ENCODE assay signal across 18 cellular contexts in genomic region chr5:93240228-93240834, GRCh38.
"Had no signal": no experiment of that assay in that cellular context is flagged by ENCODE, and none has a peak within 500 bp of the region (broad histone marks: within the 10 kb centered on the region; RNA-seq: fewer than 3 reads in every experiment).

No MANE protein-coding gene starts in this region.

- H3K4me3 Mint-ChIP-seq: activated CD4-positive, alpha-beta memory T cell treated with anti-CD3 and anti-CD28 coated beads, Interleukin-2, amount 10 ng/mL, durations not matched to agents 7 days and 5 days; activated CD4-positive, alpha-beta T cell treated with anti-CD3 and anti-CD28 coated beads for 36 hours; activated T-cell treated with anti-CD3 and anti-CD28 coated beads, Interleukin-2, amount 50 U/mL, for 72 hours; naive B cell had no signal

- H3K27me3 Mint-ChIP-seq: activated CD4-positive, alpha-beta memory T cell treated with anti-CD3 and anti-CD28 coated beads, Interleukin-2, amount 10 ng/mL, durations not matched to agents 7 days and 5 days; activated CD4-positive, alpha-beta T cell treated with anti-CD3 and anti-CD28 coated beads for 36 hours; naive B cell had no signal

- DNase-seq: activated CD4-positive, alpha-beta memory T cell treated with anti-CD3 and anti-CD28 coated beads, Interleukin-2, amount 10 ng/mL, durations not matched to agents 7 days and 5 days; activated CD4-positive, alpha-beta T cell treated with anti-CD3 and anti-CD28 coated beads for 36 hours; activated CD8-positive, alpha-beta memory T cell treated with anti-CD3 and anti-CD28 coated beads, Interleukin-2, amount 50 U/mL, for 4 hours; activated gamma-delta T cell treated with Interleukin-2 at 50 U/mL for 16 hours; activated T-cell treated with anti-CD3 and anti-CD28 coated beads, Interleukin-2, amount 50 U/mL, for 72 hours; aorta; dorsolateral prefrontal cortex; glutamatergic neuron; left cardiac atrium; naive B cell; stimulated activated CD4-positive, alpha-beta T cell treated with anti-CD3 and anti-CD28 coated beads, Interleukin-15, amount 100 ng/mL, for 24 hours; stimulated activated CD4-positive, alpha-beta T cell treated with anti-CD3 and anti-CD28 coated beads, Interleukin-4, amount 100 ng/mL, for 4 hours; stomach had no signal

- ATAC-seq: activated CD4-positive, alpha-beta T cell treated with anti-CD3 and anti-CD28 coated beads for 36 hours; activated T-cell treated with anti-CD3 and anti-CD28 coated beads, Interleukin-2, amount 50 U/mL, for 72 hours; esophagus mucosa; left cardiac atrium had no signal

- H3K9me3 ChIP-seq: neutrophil, stomach, thoracic aorta had no signal

- H3K27ac ChIP-seq: dorsolateral prefrontal cortex, neutrophil, stomach, thoracic aorta, VCaP had no signal

- H3K4me3 ChIP-seq: dorsolateral prefrontal cortex, lung, stomach, thoracic aorta had no signal

- H3K36me3 Mint-ChIP-seq: naive B cell had no signal

- H3K36me3 ChIP-seq: neutrophil, stomach, thoracic aorta had no signal

- H3K27me3 ChIP-seq: dorsolateral prefrontal cortex, neutrophil, stomach had no signal

- H3K4me1 Mint-ChIP-seq: activated CD4-positive, alpha-beta memory T cell treated with anti-CD3 and anti-CD28 coated beads, Interleukin-2, amount 10 ng/mL, durations not matched to agents 7 days and 5 days; activated CD4-positive, alpha-beta T cell treated with anti-CD3 and anti-CD28 coated beads for 36 hours; naive B cell had no signal

- H3K27ac Mint-ChIP-seq: activated CD4-positive, alpha-beta memory T cell treated with anti-CD3 and anti-CD28 coated beads, Interleukin-2, amount 10 ng/mL, durations not matched to agents 7 days and 5 days; activated CD4-positive, alpha-beta T cell treated with anti-CD3 and anti-CD28 coated beads for 36 hours; activated T-cell treated with anti-CD3 and anti-CD28 coated beads, Interleukin-2, amount 50 U/mL, for 72 hours had no signal
